In the genomic region with DNA sequence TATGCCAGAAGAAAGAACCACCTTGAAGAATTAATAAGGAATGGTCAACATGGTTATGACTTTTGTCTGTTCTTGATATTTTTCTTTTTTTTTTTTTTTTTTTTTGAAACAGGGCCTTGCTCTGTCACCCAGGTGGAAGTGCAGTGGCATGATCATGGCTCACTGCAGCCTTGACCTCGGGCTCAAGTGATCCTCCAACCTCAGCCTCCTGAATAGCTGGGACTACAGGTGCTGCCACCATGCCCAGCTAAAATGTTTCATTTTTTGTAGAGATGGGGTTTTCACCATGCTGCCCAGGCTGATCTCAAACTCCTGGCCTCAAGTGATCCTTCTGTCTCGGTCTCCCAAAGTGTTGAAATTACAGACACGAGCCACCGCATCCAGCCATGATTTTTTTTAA, we compare ENCODE assay signal across 18 cellular contexts.
"Had no signal": no experiment of that assay in that cellular context is flagged by ENCODE, and none has a peak within 500 bp of the region (broad histone marks: within the 10 kb centered on the region; RNA-seq: fewer than 3 reads in every experiment).

No MANE protein-coding gene starts in this region.

- H3K4me3 ChIP-seq: esophagus squamous epithelium, gastroesophageal sphincter, left ventricle myocardium inferior, lower lobe of right lung, mucosa of descending colon, pancreas, sigmoid colon, skin epidermis had no signal

- H3K27me3 ChIP-seq: esophagus squamous epithelium, gastroesophageal sphincter, pancreas, sigmoid colon had no signal

- H3K9me3 Mint-ChIP-seq: naive thymus-derived CD8-positive, alpha-beta T cell had no signal

- H3K4me1 Mint-ChIP-seq: naive thymus-derived CD8-positive, alpha-beta T cell had no signal

- DNase-seq: effector memory CD4-positive, alpha-beta T cell; esophagus squamous epithelium; foreskin fibroblast; kidney; left cardiac atrium; left ventricle myocardium inferior; lower lobe of right lung; mesenchymal stem cell; mucosa of descending colon; naive thymus-derived CD8-positive, alpha-beta T cell; pancreas; sigmoid colon; stimulated activated CD4-positive, alpha-beta T cell treated with anti-CD3 and anti-CD28 coated beads, Interleukin-12 subunit alpha, Interleukin-12 subunit beta, amount 100 ng/mL, for 4 hours; stimulated activated naive CD4-positive, alpha-beta T cell; trophoblast cell had no signal

- H3K27ac Mint-ChIP-seq: naive thymus-derived CD8-positive, alpha-beta T cell had no signal

- H3K36me3 ChIP-seq: esophagus squamous epithelium, gastroesophageal sphincter, left ventricle myocardium inferior, lower lobe of right lung, pancreas, sigmoid colon had no signal

- H3K27ac ChIP-seq: lower lobe of right lung had no signal

- H3K4me1 ChIP-seq: sigmoid colon had no signal

- H3K9me3 ChIP-seq: esophagus squamous epithelium, gastroesophageal sphincter, left ventricle myocardium inferior, lower lobe of right lung, mucosa of descending colon, pancreas, sigmoid colon had no signal

- H3K36me3 Mint-ChIP-seq: naive thymus-derived CD8-positive, alpha-beta T cell had no signal

- H3K4me3 Mint-ChIP-seq: naive thymus-derived CD8-positive, alpha-beta T cell; neural crest cell had no signal
